ENCODE assay signal across 1 cellular context in genomic region chr15:68650901-68651709, GRCh38.
TF ChIP-seq lines count a peak whose summit lies in the region.

No MANE protein-coding gene starts in this region.

TF ChIP-seq in WTC11, 78 proteins besides CTCF, POLR2A, EP300 and RAD21 (continued from another document and continues in another):
- TF ChIP-seq ZNF121 (CRISPR knock-in tag; IDR thresholded peaks at IDR 0.05) = no peak
- TF ChIP-seq IRF2 (CRISPR knock-in tag; IDR thresholded peaks at IDR 0.05; ENCODE audit: borderline replicate concordance, low read depth) = no peak
- TF ChIP-seq TCF7 (CRISPR knock-in tag; IDR thresholded peaks at IDR 0.05; ENCODE audit: low read depth) = no peak
- TF ChIP-seq NFE2L1 (CRISPR knock-in tag; IDR thresholded peaks at IDR 0.05) = no peak
- TF ChIP-seq USF1 (CRISPR knock-in tag; IDR thresholded peaks at IDR 0.05) = no peak
- TF ChIP-seq ZNF317 (CRISPR knock-in tag; IDR thresholded peaks at IDR 0.05; ENCODE audit: borderline replicate concordance, low read depth) = no peak
- no peak for TF ChIP-seq JAZF1 (CRISPR knock-in tag; IDR thresholded peaks at IDR 0.05)
- no peak for TF ChIP-seq ZNF219 (CRISPR knock-in tag; IDR thresholded peaks at IDR 0.05; ENCODE audit: borderline replicate concordance)
- TF ChIP-seq, protein P1, sequence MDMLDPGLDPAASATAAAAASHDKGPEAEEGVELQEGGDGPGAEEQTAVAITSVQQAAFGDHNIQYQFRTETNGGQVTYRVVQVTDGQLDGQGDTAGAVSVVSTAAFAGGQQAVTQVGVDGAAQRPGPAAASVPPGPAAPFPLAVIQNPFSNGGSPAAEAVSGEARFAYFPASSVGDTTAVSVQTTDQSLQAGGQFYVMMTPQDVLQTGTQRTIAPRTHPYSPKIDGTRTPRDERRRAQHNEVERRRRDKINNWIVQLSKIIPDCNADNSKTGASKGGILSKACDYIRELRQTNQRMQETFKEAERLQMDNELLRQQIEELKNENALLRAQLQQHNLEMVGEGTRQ (CRISPR knock-in tag; IDR thresholded peaks at IDR 0.05) = peak; percentile 11; the same call in 1 of the 2 replicates
- no peak for TF ChIP-seq MXD4 (CRISPR knock-in tag; IDR thresholded peaks at IDR 0.05; ENCODE audit: borderline replicate concordance)
- no peak for TF ChIP-seq FOXK1 (CRISPR knock-in tag; IDR thresholded peaks at IDR 0.05)
- TF ChIP-seq TP53 (CRISPR knock-in tag; IDR thresholded peaks at IDR 0.05) = no peak
- TF ChIP-seq GRHL2 (CRISPR knock-in tag; IDR thresholded peaks at IDR 0.05; ENCODE audit: insufficient replicate concordance, severe bottlenecking) = no peak
- no peak for TF ChIP-seq ZNF232 (CRISPR knock-in tag; IDR thresholded peaks at IDR 0.05)
- TF ChIP-seq AFF4 (CRISPR knock-in tag; IDR thresholded peaks at IDR 0.05; ENCODE audit: borderline replicate concordance) = no peak
- TF ChIP-seq JUN (CRISPR knock-in tag; IDR thresholded peaks at IDR 0.05) = no peak
- TF ChIP-seq ZNF416 (CRISPR knock-in tag; IDR thresholded peaks at IDR 0.05) = no peak
- TF ChIP-seq, protein P2, sequence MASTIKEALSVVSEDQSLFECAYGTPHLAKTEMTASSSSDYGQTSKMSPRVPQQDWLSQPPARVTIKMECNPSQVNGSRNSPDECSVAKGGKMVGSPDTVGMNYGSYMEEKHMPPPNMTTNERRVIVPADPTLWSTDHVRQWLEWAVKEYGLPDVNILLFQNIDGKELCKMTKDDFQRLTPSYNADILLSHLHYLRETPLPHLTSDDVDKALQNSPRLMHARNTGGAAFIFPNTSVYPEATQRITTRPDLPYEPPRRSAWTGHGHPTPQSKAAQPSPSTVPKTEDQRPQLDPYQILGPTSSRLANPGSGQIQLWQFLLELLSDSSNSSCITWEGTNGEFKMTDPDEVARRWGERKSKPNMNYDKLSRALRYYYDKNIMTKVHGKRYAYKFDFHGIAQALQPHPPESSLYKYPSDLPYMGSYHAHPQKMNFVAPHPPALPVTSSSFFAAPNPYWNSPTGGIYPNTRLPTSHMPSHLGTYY (CRISPR knock-in tag; IDR thresholded peaks at IDR 0.05) = 0 out of 2 replicates have a peak, but pooled peaks have one; percentile 28
- TF ChIP-seq ZNF671 (CRISPR knock-in tag; IDR thresholded peaks at IDR 0.05) = no peak
- no peak for TF ChIP-seq ATF2 (CRISPR knock-in tag; IDR thresholded peaks at IDR 0.05; ENCODE audit: borderline replicate concordance, low read depth)
- no peak for TF ChIP-seq FOXJ3 (CRISPR knock-in tag; IDR thresholded peaks at IDR 0.05; ENCODE audit: borderline replicate concordance)
- no peak for TF ChIP-seq ZNF423 (CRISPR knock-in tag; IDR thresholded peaks at IDR 0.05)
- no peak for TF ChIP-seq RORB (CRISPR knock-in tag; IDR thresholded peaks at IDR 0.05)
- TF ChIP-seq, protein P3, sequence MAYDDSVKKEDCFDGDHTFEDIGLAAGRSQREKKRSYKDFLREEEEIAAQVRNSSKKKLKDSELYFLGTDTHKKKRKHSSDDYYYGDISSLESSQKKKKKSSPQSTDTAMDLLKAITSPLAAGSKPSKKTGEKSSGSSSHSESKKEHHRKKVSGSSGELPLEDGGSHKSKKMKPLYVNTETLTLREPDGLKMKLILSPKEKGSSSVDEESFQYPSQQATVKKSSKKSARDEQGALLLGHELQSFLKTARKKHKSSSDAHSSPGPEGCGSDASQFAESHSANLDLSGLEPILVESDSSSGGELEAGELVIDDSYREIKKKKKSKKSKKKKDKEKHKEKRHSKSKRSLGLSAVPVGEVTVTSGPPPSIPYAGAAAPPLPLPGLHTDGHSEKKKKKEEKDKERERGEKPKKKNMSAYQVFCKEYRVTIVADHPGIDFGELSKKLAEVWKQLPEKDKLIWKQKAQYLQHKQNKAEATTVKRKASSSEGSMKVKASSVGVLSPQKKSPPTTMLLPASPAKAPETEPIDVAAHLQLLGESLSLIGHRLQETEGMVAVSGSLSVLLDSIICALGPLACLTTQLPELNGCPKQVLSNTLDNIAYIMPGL (CRISPR knock-in tag; IDR thresholded peaks at IDR 0.05) = no peak; the same call in none of the 2 replicates
- TF ChIP-seq CBFB (CRISPR knock-in tag; IDR thresholded peaks at IDR 0.05; ENCODE audit: low read depth) = no peak
- no peak for TF ChIP-seq ZNF138 (CRISPR knock-in tag; conservative IDR thresholded peaks at IDR 0.05)
- TF ChIP-seq, protein P4, sequence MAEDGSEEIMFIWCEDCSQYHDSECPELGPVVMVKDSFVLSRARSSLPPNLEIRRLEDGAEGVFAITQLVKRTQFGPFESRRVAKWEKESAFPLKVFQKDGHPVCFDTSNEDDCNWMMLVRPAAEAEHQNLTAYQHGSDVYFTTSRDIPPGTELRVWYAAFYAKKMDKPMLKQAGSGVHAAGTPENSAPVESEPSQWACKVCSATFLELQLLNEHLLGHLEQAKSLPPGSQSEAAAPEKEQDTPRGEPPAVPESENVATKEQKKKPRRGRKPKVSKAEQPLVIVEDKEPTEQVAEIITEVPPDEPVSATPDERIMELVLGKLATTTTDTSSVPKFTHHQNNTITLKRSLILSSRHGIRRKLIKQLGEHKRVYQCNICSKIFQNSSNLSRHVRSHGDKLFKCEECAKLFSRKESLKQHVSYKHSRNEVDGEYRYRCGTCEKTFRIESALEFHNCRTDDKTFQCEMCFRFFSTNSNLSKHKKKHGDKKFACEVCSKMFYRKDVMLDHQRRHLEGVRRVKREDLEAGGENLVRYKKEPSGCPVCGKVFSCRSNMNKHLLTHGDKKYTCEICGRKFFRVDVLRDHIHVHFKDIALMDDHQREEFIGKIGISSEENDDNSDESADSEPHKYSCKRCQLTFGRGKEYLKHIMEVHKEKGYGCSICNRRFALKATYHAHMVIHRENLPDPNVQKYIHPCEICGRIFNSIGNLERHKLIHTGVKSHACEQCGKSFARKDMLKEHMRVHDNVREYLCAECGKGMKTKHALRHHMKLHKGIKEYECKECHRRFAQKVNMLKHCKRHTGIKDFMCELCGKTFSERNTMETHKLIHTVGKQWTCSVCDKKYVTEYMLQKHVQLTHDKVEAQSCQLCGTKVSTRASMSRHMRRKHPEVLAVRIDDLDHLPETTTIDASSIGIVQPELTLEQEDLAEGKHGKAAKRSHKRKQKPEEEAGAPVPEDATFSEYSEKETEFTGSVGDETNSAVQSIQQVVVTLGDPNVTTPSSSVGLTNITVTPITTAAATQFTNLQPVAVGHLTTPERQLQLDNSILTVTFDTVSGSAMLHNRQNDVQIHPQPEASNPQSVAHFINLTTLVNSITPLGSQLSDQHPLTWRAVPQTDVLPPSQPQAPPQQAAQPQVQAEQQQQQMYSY (CRISPR knock-in tag; IDR thresholded peaks at IDR 0.05) = no peak
- no peak for TF ChIP-seq PREB (CRISPR knock-in tag; IDR thresholded peaks at IDR 0.05; ENCODE audit: borderline replicate concordance)
- no peak for TF ChIP-seq CREB1 (CRISPR knock-in tag; IDR thresholded peaks at IDR 0.05)
- TF ChIP-seq, protein P5, sequence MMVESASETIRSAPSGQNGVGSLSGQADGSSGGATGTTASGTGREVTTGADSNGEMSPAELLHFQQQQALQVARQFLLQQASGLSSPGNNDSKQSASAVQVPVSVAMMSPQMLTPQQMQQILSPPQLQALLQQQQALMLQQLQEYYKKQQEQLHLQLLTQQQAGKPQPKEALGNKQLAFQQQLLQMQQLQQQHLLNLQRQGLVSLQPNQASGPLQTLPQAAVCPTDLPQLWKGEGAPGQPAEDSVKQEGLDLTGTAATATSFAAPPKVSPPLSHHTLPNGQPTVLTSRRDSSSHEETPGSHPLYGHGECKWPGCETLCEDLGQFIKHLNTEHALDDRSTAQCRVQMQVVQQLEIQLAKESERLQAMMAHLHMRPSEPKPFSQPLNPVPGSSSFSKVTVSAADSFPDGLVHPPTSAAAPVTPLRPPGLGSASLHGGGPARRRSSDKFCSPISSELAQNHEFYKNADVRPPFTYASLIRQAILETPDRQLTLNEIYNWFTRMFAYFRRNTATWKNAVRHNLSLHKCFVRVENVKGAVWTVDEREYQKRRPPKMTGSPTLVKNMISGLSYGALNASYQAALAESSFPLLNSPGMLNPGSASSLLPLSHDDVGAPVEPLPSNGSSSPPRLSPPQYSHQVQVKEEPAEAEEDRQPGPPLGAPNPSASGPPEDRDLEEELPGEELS (CRISPR knock-in tag; IDR thresholded peaks at IDR 0.05) = peak; percentile 49; the same call in 1 of the 2 replicates
- TF ChIP-seq, protein P6, sequence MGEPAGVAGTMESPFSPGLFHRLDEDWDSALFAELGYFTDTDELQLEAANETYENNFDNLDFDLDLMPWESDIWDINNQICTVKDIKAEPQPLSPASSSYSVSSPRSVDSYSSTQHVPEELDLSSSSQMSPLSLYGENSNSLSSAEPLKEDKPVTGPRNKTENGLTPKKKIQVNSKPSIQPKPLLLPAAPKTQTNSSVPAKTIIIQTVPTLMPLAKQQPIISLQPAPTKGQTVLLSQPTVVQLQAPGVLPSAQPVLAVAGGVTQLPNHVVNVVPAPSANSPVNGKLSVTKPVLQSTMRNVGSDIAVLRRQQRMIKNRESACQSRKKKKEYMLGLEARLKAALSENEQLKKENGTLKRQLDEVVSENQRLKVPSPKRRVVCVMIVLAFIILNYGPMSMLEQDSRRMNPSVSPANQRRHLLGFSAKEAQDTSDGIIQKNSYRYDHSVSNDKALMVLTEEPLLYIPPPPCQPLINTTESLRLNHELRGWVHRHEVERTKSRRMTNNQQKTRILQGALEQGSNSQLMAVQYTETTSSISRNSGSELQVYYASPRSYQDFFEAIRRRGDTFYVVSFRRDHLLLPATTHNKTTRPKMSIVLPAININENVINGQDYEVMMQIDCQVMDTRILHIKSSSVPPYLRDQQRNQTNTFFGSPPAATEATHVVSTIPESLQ (CRISPR knock-in tag; IDR thresholded peaks at IDR 0.05) = no peak
- TF ChIP-seq, protein P7, sequence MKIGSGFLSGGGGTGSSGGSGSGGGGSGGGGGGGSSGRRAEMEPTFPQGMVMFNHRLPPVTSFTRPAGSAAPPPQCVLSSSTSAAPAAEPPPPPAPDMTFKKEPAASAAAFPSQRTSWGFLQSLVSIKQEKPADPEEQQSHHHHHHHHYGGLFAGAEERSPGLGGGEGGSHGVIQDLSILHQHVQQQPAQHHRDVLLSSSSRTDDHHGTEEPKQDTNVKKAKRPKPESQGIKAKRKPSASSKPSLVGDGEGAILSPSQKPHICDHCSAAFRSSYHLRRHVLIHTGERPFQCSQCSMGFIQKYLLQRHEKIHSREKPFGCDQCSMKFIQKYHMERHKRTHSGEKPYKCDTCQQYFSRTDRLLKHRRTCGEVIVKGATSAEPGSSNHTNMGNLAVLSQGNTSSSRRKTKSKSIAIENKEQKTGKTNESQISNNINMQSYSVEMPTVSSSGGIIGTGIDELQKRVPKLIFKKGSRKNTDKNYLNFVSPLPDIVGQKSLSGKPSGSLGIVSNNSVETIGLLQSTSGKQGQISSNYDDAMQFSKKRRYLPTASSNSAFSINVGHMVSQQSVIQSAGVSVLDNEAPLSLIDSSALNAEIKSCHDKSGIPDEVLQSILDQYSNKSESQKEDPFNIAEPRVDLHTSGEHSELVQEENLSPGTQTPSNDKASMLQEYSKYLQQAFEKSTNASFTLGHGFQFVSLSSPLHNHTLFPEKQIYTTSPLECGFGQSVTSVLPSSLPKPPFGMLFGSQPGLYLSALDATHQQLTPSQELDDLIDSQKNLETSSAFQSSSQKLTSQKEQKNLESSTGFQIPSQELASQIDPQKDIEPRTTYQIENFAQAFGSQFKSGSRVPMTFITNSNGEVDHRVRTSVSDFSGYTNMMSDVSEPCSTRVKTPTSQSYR (CRISPR knock-in tag; IDR thresholded peaks at IDR 0.05) = no peak
